In genomic region chr3:53085476-53085875, GRCh38 we compare ENCODE assay signal across 19 cellular contexts.
"Had no signal": no experiment of that assay in that cellular context is flagged by ENCODE, and none has a peak within 500 bp of the region (broad histone marks: within the 10 kb centered on the region; RNA-seq: fewer than 3 reads in every experiment).

No MANE protein-coding gene starts in this region.

- H3K4me1 ChIP-seq: gastrocnemius medialis, parathyroid adenoma, psoas muscle, testis had no signal

- H3K9me3 ChIP-seq: esophagus muscularis mucosa, gastrocnemius medialis, heart right ventricle, lower lobe of right lung, psoas muscle, right lobe of liver, testis, tibial nerve had no signal

- DNase-seq: effector memory CD8-positive, alpha-beta T cell; gastrocnemius medialis; heart right ventricle; hypothalamus; lower lobe of right lung; naive thymus-derived CD4-positive, alpha-beta T cell; nephron progenitor cell; psoas muscle; retina; stimulated activated CD4-positive, alpha-beta T cell treated with anti-CD3 and anti-CD28 coated beads, Interleukin-2, amount 100 ng/mL, for 24 hours; stimulated activated CD4-positive, alpha-beta T cell treated with anti-CD3 and anti-CD28 coated beads, Interleukin-4, amount 100 ng/mL, for 4 hours; stimulated activated naive B cell treated with anti-CD40 and anti-IgM and Interleukin-4, amounts not matched to agents 10 μg/mL and 1 μg/mL and 100 μg/mL, for 72 hours; stimulated activated naive CD8-positive, alpha-beta T cell treated with anti-CD3 and anti-CD28 coated beads, Interleukin-15, amount 100 ng/mL, for 72 hours; testis had no signal

- H3K27ac ChIP-seq: epithelial cell of prostate, esophagus muscularis mucosa, gastrocnemius medialis, lower lobe of right lung, parathyroid adenoma, psoas muscle, testis, tibial nerve had no signal

- H3K27me3 ChIP-seq: esophagus muscularis mucosa, gastrocnemius medialis, heart right ventricle, right lobe of liver, testis, tibial nerve had no signal

- H3K4me3 ChIP-seq: esophagus muscularis mucosa, gastrocnemius medialis, heart right ventricle, lower lobe of right lung, psoas muscle, right lobe of liver, testis, tibial nerve had no signal

- ATAC-seq: effector memory CD8-positive, alpha-beta T cell; gastrocnemius medialis; lower lobe of right lung; naive thymus-derived CD4-positive, alpha-beta T cell; stimulated activated naive B cell treated with anti-CD40 and anti-IgM and Interleukin-4, amounts not matched to agents 10 μg/mL and 1 μg/mL and 100 μg/mL, for 72 hours; stimulated activated naive CD8-positive, alpha-beta T cell treated with anti-CD3 and anti-CD28 coated beads, Interleukin-15, amount 100 ng/mL, for 72 hours had no signal
